ENCODE assay signal across 1 cellular context in the genomic region with DNA sequence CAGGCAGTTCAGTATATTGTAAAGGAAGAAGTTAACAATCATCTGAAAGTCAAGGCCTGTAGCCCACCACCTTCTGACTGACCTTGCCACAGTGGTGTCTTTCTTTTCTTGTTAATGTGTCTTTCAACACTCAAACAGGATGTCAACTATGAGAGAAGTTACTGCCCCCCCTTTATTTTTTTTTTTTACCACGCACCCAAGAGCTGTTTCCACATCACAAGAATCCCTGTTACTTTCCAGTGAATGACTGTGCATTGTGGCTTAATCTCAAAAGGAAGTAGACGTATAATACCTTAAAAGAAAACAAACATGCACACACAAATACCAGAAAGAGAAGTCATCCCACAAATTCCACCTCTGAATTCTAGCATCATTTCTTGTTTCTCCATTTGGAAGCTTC.
TF ChIP-seq lines count a peak whose summit lies in the region.

No MANE protein-coding gene starts in this region.

TF ChIP-seq in GM23338, 12 proteins besides CTCF, POLR2A, EP300 and RAD21 (continued from another document):
- TF ChIP-seq, protein P1, sequence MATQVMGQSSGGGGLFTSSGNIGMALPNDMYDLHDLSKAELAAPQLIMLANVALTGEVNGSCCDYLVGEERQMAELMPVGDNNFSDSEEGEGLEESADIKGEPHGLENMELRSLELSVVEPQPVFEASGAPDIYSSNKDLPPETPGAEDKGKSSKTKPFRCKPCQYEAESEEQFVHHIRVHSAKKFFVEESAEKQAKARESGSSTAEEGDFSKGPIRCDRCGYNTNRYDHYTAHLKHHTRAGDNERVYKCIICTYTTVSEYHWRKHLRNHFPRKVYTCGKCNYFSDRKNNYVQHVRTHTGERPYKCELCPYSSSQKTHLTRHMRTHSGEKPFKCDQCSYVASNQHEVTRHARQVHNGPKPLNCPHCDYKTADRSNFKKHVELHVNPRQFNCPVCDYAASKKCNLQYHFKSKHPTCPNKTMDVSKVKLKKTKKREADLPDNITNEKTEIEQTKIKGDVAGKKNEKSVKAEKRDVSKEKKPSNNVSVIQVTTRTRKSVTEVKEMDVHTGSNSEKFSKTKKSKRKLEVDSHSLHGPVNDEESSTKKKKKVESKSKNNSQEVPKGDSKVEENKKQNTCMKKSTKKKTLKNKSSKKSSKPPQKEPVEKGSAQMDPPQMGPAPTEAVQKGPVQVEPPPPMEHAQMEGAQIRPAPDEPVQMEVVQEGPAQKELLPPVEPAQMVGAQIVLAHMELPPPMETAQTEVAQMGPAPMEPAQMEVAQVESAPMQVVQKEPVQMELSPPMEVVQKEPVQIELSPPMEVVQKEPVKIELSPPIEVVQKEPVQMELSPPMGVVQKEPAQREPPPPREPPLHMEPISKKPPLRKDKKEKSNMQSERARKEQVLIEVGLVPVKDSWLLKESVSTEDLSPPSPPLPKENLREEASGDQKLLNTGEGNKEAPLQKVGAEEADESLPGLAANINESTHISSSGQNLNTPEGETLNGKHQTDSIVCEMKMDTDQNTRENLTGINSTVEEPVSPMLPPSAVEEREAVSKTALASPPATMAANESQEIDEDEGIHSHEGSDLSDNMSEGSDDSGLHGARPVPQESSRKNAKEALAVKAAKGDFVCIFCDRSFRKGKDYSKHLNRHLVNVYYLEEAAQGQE (IDR thresholded peaks at IDR 0.05; ENCODE audit: unreplicated experiment), result no peak
- no peak for TF ChIP-seq EZH2phosphoT487 (IDR thresholded peaks at IDR 0.05; ENCODE audit: unreplicated experiment)
- TF ChIP-seq, protein P2, sequence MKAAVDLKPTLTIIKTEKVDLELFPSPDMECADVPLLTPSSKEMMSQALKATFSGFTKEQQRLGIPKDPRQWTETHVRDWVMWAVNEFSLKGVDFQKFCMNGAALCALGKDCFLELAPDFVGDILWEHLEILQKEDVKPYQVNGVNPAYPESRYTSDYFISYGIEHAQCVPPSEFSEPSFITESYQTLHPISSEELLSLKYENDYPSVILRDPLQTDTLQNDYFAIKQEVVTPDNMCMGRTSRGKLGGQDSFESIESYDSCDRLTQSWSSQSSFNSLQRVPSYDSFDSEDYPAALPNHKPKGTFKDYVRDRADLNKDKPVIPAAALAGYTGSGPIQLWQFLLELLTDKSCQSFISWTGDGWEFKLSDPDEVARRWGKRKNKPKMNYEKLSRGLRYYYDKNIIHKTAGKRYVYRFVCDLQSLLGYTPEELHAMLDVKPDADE (IDR thresholded peaks at IDR 0.05), result no peak
- no peak for TF ChIP-seq NANOG (IDR thresholded peaks at IDR 0.05; ENCODE audit: borderline replicate concordance)
- no peak for TF ChIP-seq STAT1 (IDR thresholded peaks at IDR 0.05; ENCODE audit: unreplicated experiment)
